ENCODE assay signal across 18 cellular contexts in genomic region chr6:156865019-156865629, GRCh38.
DNase-seq lines count a peak whose midpoint lies in the region; ATAC-seq, FAIRE-seq and TF ChIP-seq lines count a peak whose summit lies in the region.
"Had no signal": no experiment of that assay in that cellular context is flagged by ENCODE, and none has a peak within 500 bp of the region (broad histone marks: within the 10 kb centered on the region; RNA-seq: fewer than 3 reads in every experiment).

No MANE protein-coding gene starts in this region.

- TF ChIP-seq CTCF in CD8-positive, alpha-beta T cell (IDR thresholded peaks at IDR 0.05): no peak
- TF ChIP-seq CTCF in HEK293 (tag by site-specific recombination; IDR thresholded peaks at IDR 0.05) (no peak), activated B cell treated with CpG ODN at 0.5 μM for 24 hours (IDR thresholded peaks at IDR 0.05) (no peak)

- H3K9me3 ChIP-seq in CD8-positive, alpha-beta T cell (ENCODE audit: low read length): no peaks in the 10 kb centered on the region
- no peaks in the 10 kb centered on the region for H3K9me3 ChIP-seq in HEK293 (ENCODE audit: control insufficient read depth, insufficient read depth, low read depth, low read length)
- H3K9me3 ChIP-seq: uterus had no signal

- no peak overlapping the region for H3K4me3 ChIP-seq in CD8-positive, alpha-beta T cell (ENCODE audit: low read depth, low read length)
- no peak overlapping the region for H3K4me3 ChIP-seq in HEK293 (ENCODE audit: low read depth, low read length)
- H3K4me3 ChIP-seq: cardiac muscle cell, uterus had no signal

- H3K27ac Mint-ChIP-seq in CD8-positive, alpha-beta T cell: peak overlapping the region; percentile 79
- peak overlapping the region; percentile 38 for H3K27ac Mint-ChIP-seq in activated B cell treated with CpG ODN at 0.5 μM for 24 hours
- peak overlapping the region in 4 of 6 donors; percentile 0 to 80 (median 46) for H3K27ac Mint-ChIP-seq in naive B cell
- H3K27ac Mint-ChIP-seq in T-helper 2 cell treated with Interferon-gamma antibody and Interleukin-4, amounts not matched to agents 5 μg/mL and 100 μg/mL, for 36 hours: no peak overlapping the region

- H3K36me3 ChIP-seq in CD8-positive, alpha-beta T cell (ENCODE audit: insufficient read depth, low read length): no peaks in the 10 kb centered on the region
- H3K36me3 ChIP-seq in HEK293 (ENCODE audit: control insufficient read depth in 2 of 2, insufficient read depth in 1 of 2, low read length in 2 of 2): no peaks in the 10 kb centered on the region
- H3K36me3 ChIP-seq: cardiac muscle cell, uterus had no signal

- POLR2A ChIA-PET in CD8-positive, alpha-beta T cell (lab: Charles Lee): interaction anchor here (1.8 kb wide), 1 partner anchor 19 kb away, joined by 6 read pairs; no protein-coding TSS in a partner anchor
- POLR2A ChIA-PET in HEK293 (lab: Yijun Ruan, JAX): no interaction called here
- POLR2A ChIA-PET in activated B cell treated with CpG ODN at 0.5 μM for 24 hours (lab: Charles Lee): no interaction called here

- intact Hi-C loops in CD8-positive, alpha-beta T cell (cut with DNase I, micrococcal nuclease): loop anchor here in 1 of 2 experiments (5.0 kb wide), 1 partner anchor 303 kb away; no protein-coding TSS in a partner anchor
- intact Hi-C loops in activated B cell treated with CpG ODN at 0.5 μM for 24 hours (cut with micrococcal nuclease): no loop called here

- ATAC-seq in CD8-positive, alpha-beta T cell: no peak
- ATAC-seq in activated B cell treated with CpG ODN at 0.5 μM for 24 hours (ENCODE audit: low read depth) (no peak), naive B cell (ENCODE audit: low read depth in 2 of 2) (no peak)

- H3K27ac ChIP-seq in CD8-positive, alpha-beta T cell (ENCODE audit: low read depth, low read length): no peak overlapping the region
- H3K27ac ChIP-seq in HEK293 (ENCODE audit: extremely low read depth, low read depth, low read length): no peak overlapping the region
- H3K27ac ChIP-seq: cardiac muscle cell, uterus had no signal

- no peaks in the 10 kb centered on the region for H3K36me3 Mint-ChIP-seq in CD8-positive, alpha-beta T cell
- H3K36me3 Mint-ChIP-seq in activated B cell treated with CpG ODN at 0.5 μM for 24 hours (ENCODE audit: low read depth) (peaks cover 13% of the 10 kb centered on the region), naive B cell (no peaks in the 10 kb centered on the region)
- H3K36me3 Mint-ChIP-seq in T-helper 2 cell treated with Interferon-gamma antibody and Interleukin-4, amounts not matched to agents 5 μg/mL and 100 μg/mL, for 36 hours (ENCODE audit: low read depth): no peaks in the 10 kb centered on the region

- CTCF ChIA-PET in CD8-positive, alpha-beta T cell (lab: Charles Lee): no interaction called here
- CTCF ChIA-PET in HEK293 (lab: Yijun Ruan, JAX) (interaction anchor here (0.7 to 1.6 kb wide), 3 partner anchors 10 to 13 kb away, joined by 3 to 6 read pairs (median 4); no protein-coding TSS in a partner anchor), activated B cell treated with CpG ODN at 0.5 μM for 24 hours (lab: Charles Lee) (no interaction called here)

- H3K4me1 ChIP-seq in CD8-positive, alpha-beta T cell (ENCODE audit: insufficient read depth, low read length): peaks cover 35% of the 10 kb centered on the region
- peaks cover 11% of the 10 kb centered on the region for H3K4me1 ChIP-seq in HEK293 (ENCODE audit: control insufficient read depth, insufficient read depth, low read length)

- H3K27me3 ChIP-seq in CD8-positive, alpha-beta T cell (ENCODE audit: insufficient read depth, low read length): no peaks in the 10 kb centered on the region
- H3K27me3 ChIP-seq: cardiac muscle cell, uterus had no signal

- no peak for FAIRE-seq in HTR-8/SVneo (lab: Jason Lieb, UNC)

- H3K4me3 Mint-ChIP-seq in CD8-positive, alpha-beta T cell: no peak overlapping the region
- H3K4me3 Mint-ChIP-seq in activated B cell treated with CpG ODN at 0.5 μM for 24 hours (peak overlapping the region; percentile 67), naive B cell (peak overlapping the region in 4 of 8 donors; percentile 11 to 26 (median 16))
- no peak overlapping the region for H3K4me3 Mint-ChIP-seq in T-helper 2 cell treated with Interferon-gamma antibody and Interleukin-4, amounts not matched to agents 5 μg/mL and 100 μg/mL, for 36 hours

- H3K9me3 Mint-ChIP-seq in CD8-positive, alpha-beta T cell: no peaks in the 10 kb centered on the region
- H3K9me3 Mint-ChIP-seq in activated B cell treated with CpG ODN at 0.5 μM for 24 hours: no peaks in the 10 kb centered on the region
- H3K9me3 Mint-ChIP-seq in naive B cell: peaks cover 0 to 4% (median 0%) of the 10 kb centered on the region in 7 donors
- H3K9me3 Mint-ChIP-seq in T-helper 2 cell treated with Interferon-gamma antibody and Interleukin-4, amounts not matched to agents 5 μg/mL and 100 μg/mL, for 36 hours: no peaks in the 10 kb centered on the region

- no peak for DNase-seq in CD8-positive, alpha-beta T cell
- DNase-seq in activated B cell treated with CpG ODN at 0.5 μM for 24 hours (no peak), naive B cell (no peak), ureter (ENCODE audit: low spot score) (no peak), HTR-8/SVneo (ENCODE audit: insufficient read length, low spot score) (no peak)
- no peak for DNase-seq in T-helper 2 cell treated with Interferon-gamma antibody and Interleukin-4, amounts not matched to agents 5 μg/mL and 100 μg/mL, for 36 hours (ENCODE audit: low spot score)
- DNase-seq: activated naive CD4-positive, alpha-beta T cell treated with anti-CD3 and anti-CD28 coated beads, Interleukin-2, amount 50 U/mL, for 16 hours; GDM1; KBM-7; NCI-H187 treated with DMSO at 0.1 percent for 48 hours; NCI-H524; right cardiac atrium; stimulated activated CD4-positive, alpha-beta T cell treated with anti-CD3 and anti-CD28 coated beads, Interleukin-4, amount 100 ng/mL, for 24 hours; stimulated activated naive B cell treated with anti-CD40 and anti-IgM and Interleukin-4, amounts not matched to agents 10 μg/mL and 1 μg/mL and 100 μg/mL, for 72 hours; T1000; uterus had no signal

- peaks cover 87% of the 10 kb centered on the region for H3K4me1 Mint-ChIP-seq in CD8-positive, alpha-beta T cell (ENCODE audit: low read depth)
- peaks cover 92% of the 10 kb centered on the region for H3K4me1 Mint-ChIP-seq in activated B cell treated with CpG ODN at 0.5 μM for 24 hours
- peaks cover 69 to 91% (median 81%) of the 10 kb centered on the region in 3 donors for H3K4me1 Mint-ChIP-seq in naive B cell
- peaks cover 39% of the 10 kb centered on the region for H3K4me1 Mint-ChIP-seq in T-helper 2 cell treated with Interferon-gamma antibody and Interleukin-4, amounts not matched to agents 5 μg/mL and 100 μg/mL, for 36 hours (ENCODE audit: low read depth)

- no peaks in the 10 kb centered on the region for H3K27me3 Mint-ChIP-seq in CD8-positive, alpha-beta T cell (ENCODE audit: low read depth)
- H3K27me3 Mint-ChIP-seq in activated B cell treated with CpG ODN at 0.5 μM for 24 hours (no peaks in the 10 kb centered on the region), naive B cell (no peaks in the 10 kb centered on the region)
- H3K27me3 Mint-ChIP-seq in T-helper 2 cell treated with Interferon-gamma antibody and Interleukin-4, amounts not matched to agents 5 μg/mL and 100 μg/mL, for 36 hours (ENCODE audit: low read depth): no peaks in the 10 kb centered on the region
- H3K27me3 Mint-ChIP-seq: stimulated activated naive B cell treated with anti-CD40 and anti-IgM and Interleukin-4, amounts not matched to agents 10 μg/mL and 1 μg/mL and 100 μg/mL, for 72 hours had no signal

TF ChIP-seq in HEK293, 187 proteins besides CTCF, POLR2A, EP300 and RAD21:
- peak; percentile 81 for TF ChIP-seq SETDB1 (IDR thresholded peaks at IDR 0.05; ENCODE audit: insufficient read length, low read length)
- 0 out of 2 replicates have a peak, but pooled peaks have one; percentile 42 for TF ChIP-seq TRIM28 (IDR thresholded peaks at IDR 0.05; ENCODE audit: borderline replicate concordance, low read length)
- no peak for TF ChIP-seq ZNF239 (tag by site-specific recombination; IDR thresholded peaks at IDR 0.05)
TF ChIP-seq in HEK293: peak in this region for 2.
